ENCODE assay signal across 10 cellular contexts in genomic region chr1:116006486-116006964, GRCh38. TPM values are rescaled to one million over a fixed set of nuclear protein-coding genes. Genes with fewer than 3 reads are reported as not detected.
DNase-seq lines count a peak whose midpoint lies in the region; ATAC-seq and TF ChIP-seq lines count a peak whose summit lies in the region.
"Had no signal": no experiment of that assay in that cellular context is flagged by ENCODE, and none has a peak within 500 bp of the region (broad histone marks: within the 10 kb centered on the region; RNA-seq: fewer than 3 reads in every experiment).

No MANE protein-coding gene starts in this region.

- H3K4me2 ChIP-seq in OCI-LY7 (ENCODE audit: low read length), result peak overlapping the region; percentile 17; the same call in 1 of the 2 replicates

- no peaks in the 10 kb centered on the region for H3K27me3 Mint-ChIP-seq in activated T-cell treated with anti-CD3 and anti-CD28 coated beads, Interleukin-2, amount 50 U/mL, for 24 hours
- H3K27me3 Mint-ChIP-seq in stimulated activated naive CD8-positive, alpha-beta T cell treated with anti-CD3 and anti-CD28 coated beads, Interleukin-15, Interleukin-2, amounts not matched to agents 100 ng/mL and 50 ng/mL, for 24 hours, result no peaks in the 10 kb centered on the region

- H3K4me1 Mint-ChIP-seq in activated T-cell treated with anti-CD3 and anti-CD28 coated beads, Interleukin-2, amount 50 U/mL, for 24 hours (ENCODE audit: low read depth), result peaks cover 14% of the 10 kb centered on the region
- H3K4me1 Mint-ChIP-seq in stimulated activated naive CD8-positive, alpha-beta T cell treated with anti-CD3 and anti-CD28 coated beads, Interleukin-15, Interleukin-2, amounts not matched to agents 100 ng/mL and 50 ng/mL, for 24 hours (ENCODE audit: low read depth), result peaks cover 9% of the 10 kb centered on the region

- H3K79me2 ChIP-seq in OCI-LY7 (ENCODE audit: insufficient read depth, low read depth, low read length), result no peaks in the 10 kb centered on the region

- POLR2A ChIA-PET in OCI-LY7 (lab: Charles Lee), result no interaction called here

- no peak for TF ChIP-seq CTCF in OCI-LY7 (conservative IDR thresholded peaks at IDR 0.05; ENCODE audit: low read length)

- peak; percentile 89 for ATAC-seq in HG02763 (IDR thresholded peaks at IDR 0.05; ENCODE audit: unreplicated experiment)

- no peak overlapping the region for H3K4me3 ChIP-seq in OCI-LY7 (ENCODE audit: low read depth, low read length, poor library complexity, severe bottlenecking)

- H3K27ac ChIP-seq in OCI-LY7 (ENCODE audit: low read depth, low read length, poor library complexity, severe bottlenecking), result no peak overlapping the region

- no peaks in the 10 kb centered on the region for H3K9me3 ChIP-seq in OCI-LY7 (ENCODE audit: low read length)

- H3K27ac Mint-ChIP-seq in activated T-cell treated with anti-CD3 and anti-CD28 coated beads, Interleukin-2, amount 50 U/mL, for 24 hours, result peak overlapping the region; percentile 81
- H3K27ac Mint-ChIP-seq in stimulated activated naive CD8-positive, alpha-beta T cell treated with anti-CD3 and anti-CD28 coated beads, Interleukin-15, Interleukin-2, amounts not matched to agents 100 ng/mL and 50 ng/mL, for 24 hours, result peak overlapping the region; percentile 75

- H3K36me3 ChIP-seq in OCI-LY7 (ENCODE audit: insufficient read depth, low read length), result no peaks in the 10 kb centered on the region

- no peak for DNase-seq in activated T-cell treated with anti-CD3 and anti-CD28 coated beads, Interleukin-2, amount 50 U/mL, for 24 hours
- no peak for DNase-seq in activated T-cell treated with anti-CD3 and anti-CD28 coated beads, Interleukin-2, amount 50 U/mL, for 1 hour
- DNase-seq in OCI-LY7 (ENCODE audit: low spot score) (no peak), HuH-7.5 (ENCODE audit: low spot score) (no peak), NCI-H1092 treated with DMSO at 0.1 percent for 48 hours (lab: John Stamatoyannopoulos, UW) (no peak), H4 (ENCODE audit: low spot score) (no peak)
- DNase-seq: H9 had no signal

- intact Hi-C loops in OCI-LY7 (cut with micrococcal nuclease; ENCODE audit: unreplicated experiment), result no loop called here

- no peaks in the 10 kb centered on the region for H3K9me2 ChIP-seq in OCI-LY7 (ENCODE audit: insufficient read depth, low read length)

- BruUV-seq in OCI-LY7 (replicated peaks; lab: Mats Ljungman, UMichigan), result no TSS peak

- H4K20me1 ChIP-seq in OCI-LY7 (ENCODE audit: insufficient read depth, low read length), result no peaks in the 10 kb centered on the region

- no peaks in the 10 kb centered on the region for H3K4me1 ChIP-seq in OCI-LY7 (ENCODE audit: insufficient read depth, low read length, poor library complexity, severe bottlenecking)

- CTCF ChIA-PET in OCI-LY7 (lab: Charles Lee; ENCODE audit: unreplicated experiment), result no interaction called here

- no peak overlapping the region for H2AFZ ChIP-seq in OCI-LY7 (ENCODE audit: low read length)

- H3K9me3 Mint-ChIP-seq in activated T-cell treated with anti-CD3 and anti-CD28 coated beads, Interleukin-2, amount 50 U/mL, for 24 hours, result no peaks in the 10 kb centered on the region
- H3K9me3 Mint-ChIP-seq in stimulated activated naive CD8-positive, alpha-beta T cell treated with anti-CD3 and anti-CD28 coated beads, Interleukin-15, Interleukin-2, amounts not matched to agents 100 ng/mL and 50 ng/mL, for 24 hours, result peaks cover 2% of the 10 kb centered on the region

- H3K36me3 Mint-ChIP-seq in activated T-cell treated with anti-CD3 and anti-CD28 coated beads, Interleukin-2, amount 50 U/mL, for 24 hours (ENCODE audit: low read depth), result no peaks in the 10 kb centered on the region
- H3K36me3 Mint-ChIP-seq in stimulated activated naive CD8-positive, alpha-beta T cell treated with anti-CD3 and anti-CD28 coated beads, Interleukin-15, Interleukin-2, amounts not matched to agents 100 ng/mL and 50 ng/mL, for 24 hours (ENCODE audit: low read depth), result no peaks in the 10 kb centered on the region

- peak overlapping the region; percentile 63 for H3K4me3 Mint-ChIP-seq in activated T-cell treated with anti-CD3 and anti-CD28 coated beads, Interleukin-2, amount 50 U/mL, for 24 hours
- peak overlapping the region; percentile 78 for H3K4me3 Mint-ChIP-seq in stimulated activated naive CD8-positive, alpha-beta T cell treated with anti-CD3 and anti-CD28 coated beads, Interleukin-15, Interleukin-2, amounts not matched to agents 100 ng/mL and 50 ng/mL, for 24 hours
- H3K4me3 Mint-ChIP-seq: H9, neural crest cell had no signal

RNA-seq across cellular contexts. Expression of gene SLC22A15, which starts 30.2 kb away (rescaled TPM):
- 0.82 and 1.0 TPM in 2 replicates for total RNA-seq in OCI-LY7 (2014; rRNA removed; shearing (Covaris generic))
- 2.8 and 3.3 TPM in 2 replicates for total RNA-seq in OCI-LY7 (2022)
- total RNA-seq in H4 (2014; rRNA removed; shearing (Covaris generic)), result 0.60 and 1.1 TPM in 2 replicates
